In genomic region chr13:52983836-52984235, GRCh38 we compare ENCODE assay signal across 27 cellular contexts. TPM values are rescaled to one million over a fixed set of nuclear protein-coding genes. Genes with fewer than 3 reads are reported as not detected.
DNase-seq lines count a peak whose midpoint lies in the region; ATAC-seq, FAIRE-seq and TF ChIP-seq lines count a peak whose summit lies in the region.
"Had no signal": no experiment of that assay in that cellular context is flagged by ENCODE, and none has a peak within 500 bp of the region (broad histone marks: within the 10 kb centered on the region; RNA-seq: fewer than 3 reads in every experiment).

No MANE protein-coding gene starts in this region.

- intact Hi-C loops in esophagus squamous epithelium (cut with DNase I): no loop called here

- 68 to 74% methylated on average over 4 of the region's 4 CpGs for WGBS in esophagus squamous epithelium, 2 donors

- TF ChIP-seq CTCF in D721Med (IDR thresholded peaks at IDR 0.05; ENCODE audit: insufficient read depth, missing control alignments): no peak
- TF ChIP-seq CTCF in esophagus squamous epithelium (IDR thresholded peaks at IDR 0.05): no peak

- no peak for ATAC-seq in GM18519 (IDR thresholded peaks at IDR 0.05; ENCODE audit: low FRiP score, unreplicated experiment)

- no peaks in the 10 kb centered on the region for H3K4me1 ChIP-seq in esophagus squamous epithelium
- H3K4me1 ChIP-seq: BE2C, BLaER1 had no signal

- DNase-seq in Caki2 (ENCODE audit: low read depth) (peak; percentile 15), EL (peak; percentile 28), epithelial cell of prostate (ENCODE audit: low read depth, low spot score) (no peak), renal cortical epithelial cell (ENCODE audit: low read depth) (peak; percentile 3), D721Med (ENCODE audit: insufficient read length, low spot score) (no peak), esophagus squamous epithelium (lab: John Stamatoyannopoulos, UW) (no peak)
- DNase-seq: 8988T; ACHN; BE2C; C1 segment of cervical spinal cord; Calu3; CD4-positive, alpha-beta memory T cell; CD4-positive, CD25-positive, alpha-beta regulatory T cell; CD8-positive, alpha-beta memory T cell; COR-L47; DMS 273 treated with DMSO at 0.1 percent for 48 hours; DMS153; DMS79; DND-41; GF-D8 had no signal

- H3K27ac ChIP-seq in epithelial cell of prostate: peak overlapping the region; percentile 8
- no peak overlapping the region for H3K27ac ChIP-seq in esophagus squamous epithelium
- H3K27ac ChIP-seq: BLaER1 had no signal

- no peak for TF ChIP-seq POLR2A in esophagus squamous epithelium (IDR thresholded peaks at IDR 0.05)

- in situ Hi-C loops in Caki2 (cut with HindIII; ENCODE audit: low pct_unique_long_range_greater_than_20kb, low sequenced_read_pairs): no loop called here

- no peaks in the 10 kb centered on the region for H3K27me3 ChIP-seq in esophagus squamous epithelium
- H3K27me3 ChIP-seq: BE2C, BLaER1 had no signal

- no peak overlapping the region for H3K4me3 ChIP-seq in esophagus squamous epithelium
- H3K4me3 ChIP-seq: BLaER1 had no signal

- no peaks in the 10 kb centered on the region for H3K9me3 ChIP-seq in esophagus squamous epithelium
- H3K9me3 ChIP-seq: BE2C, BLaER1 had no signal

- H3K36me3 ChIP-seq in esophagus squamous epithelium: no peaks in the 10 kb centered on the region
- H3K36me3 ChIP-seq: BE2C, BLaER1 had no signal

- FAIRE-seq in D721Med (lab: Jason Lieb, UNC): no peak
- FAIRE-seq: A204.1, G401.6, GM12891 had no signal

RNA-seq across cellular contexts. Expression of gene OLFM4, which starts 44.8 kb away (rescaled TPM):
- total RNA-seq in Caki2 (2014; rRNA removed; shearing (Covaris generic); ENCODE audit: low replicate concordance): not detected in 2 replicates
- total RNA-seq in renal cortical epithelial cell (0.20 and 0.87 TPM in 2 replicates), esophagus squamous epithelium (1 to 10 TPM in 1 of 4 donors, under 1 TPM in 1, not detected in 2; 0.18 to 1.7 TPM)
- total RNA-seq: A673; CD4-positive, alpha-beta memory T cell; CD4-positive, CD25-positive, alpha-beta regulatory T cell; CD8-positive, alpha-beta memory T cell; Daoy had no signal

Comparison
In these comparisons a context has a peak if more than half of its experiments do, and no peak if none do; other contexts are left out.
1. DNase-seq: peak in Caki2 (single experiment), EL (single experiment) and renal cortical epithelial cell (single experiment); none in epithelial cell of prostate (single experiment), D721Med (single experiment) and esophagus squamous epithelium (single experiment).